4 cellular contexts compared by ENCODE assay signal in genomic region chr16:74425761-74426160, GRCh38. TPM values are rescaled to one million over a fixed set of nuclear protein-coding genes. Genes with fewer than 3 reads are reported as not detected.
"Had no signal": no experiment of that assay in that cellular context is flagged by ENCODE, and none has a peak within 500 bp of the region (broad histone marks: within the 10 kb centered on the region; RNA-seq: fewer than 3 reads in every experiment).

No MANE protein-coding gene starts in this region.

RNA-seq across cellular contexts. Expression of gene CLEC18B, which starts 4.5 kb away (rescaled TPM):
- total RNA-seq: HT1080, IMR-90 had no signal
- polyA plus RNA-seq: IgD-negative memory B cell had no signal

RNA-seq across cellular contexts. Expression of gene NPIPB15, which starts 49.7 kb away (rescaled TPM):
- total RNA-seq: HT-29, HT1080 had no signal
